Comparison of ENCODE assay signal across 8 cellular contexts in the genomic region with DNA sequence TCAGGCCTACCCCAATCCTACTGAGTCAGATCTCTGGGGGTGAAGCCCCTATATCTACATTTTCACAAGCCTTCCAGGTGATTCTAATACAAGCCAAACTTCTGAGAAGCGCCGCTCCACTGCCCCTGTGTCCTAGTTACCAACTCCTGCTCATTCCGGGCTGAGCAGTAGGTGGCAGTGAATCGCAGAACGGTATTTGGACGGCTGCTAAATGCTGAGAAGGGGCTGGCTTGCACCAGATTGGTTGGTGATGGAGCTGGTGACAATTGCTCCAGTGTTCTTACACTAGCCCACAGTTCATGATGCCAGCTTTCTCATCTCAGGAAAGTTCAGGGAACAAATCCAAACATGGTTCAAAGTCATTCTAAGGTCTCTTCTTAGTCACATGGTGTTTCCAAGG. TPM values are rescaled to one million over a fixed set of nuclear protein-coding genes. Genes with fewer than 3 reads are reported as not detected.
A peak's percentile ranks its signal among the peaks of the same experiment; 100 is the strongest.
DNase-seq lines count a peak whose midpoint lies in the region; ATAC-seq, FAIRE-seq and TF ChIP-seq lines count a peak whose summit lies in the region.

No MANE protein-coding gene starts in this region.

- H3K27ac ChIP-seq in 22Rv1 (no peak overlapping the region), Peyer's patch (no peak overlapping the region), K562 (ENCODE audit: extremely low read depth, low read depth, low read length) (no peak overlapping the region)

- DNase-seq in Peyer's patch (peak in 1 of 3 donors; percentile 65), K562 (ENCODE audit: extremely low read depth in 1 of 4, low spot score in 3 of 4) (peak in 2 of 4 experiments; percentile 31 to 35), iPS DF 4.7 (ENCODE audit: extremely low read depth, low spot score) (peak; percentile 56), T-helper 9 cell (no peak)
- peak; percentile 15 to 18 (median 16) for DNase-seq in stimulated activated CD4-positive, alpha-beta T cell treated with anti-CD3 and anti-CD28 coated beads, Interleukin-12 subunit alpha, Interleukin-12 subunit beta, amount 100 ng/mL, for 48 hours (ENCODE audit: low read depth in 2 of 3, low spot score in 1 of 3)

- in situ Hi-C loops in K562 (cut with MboI), result no loop called here

- POLR2A ChIA-PET in K562 (lab: Yijun Ruan, JAX), result interaction anchor here (0.7 kb wide), 1 partner anchor 32 kb away, joined by 3 read pairs; no protein-coding TSS in a partner anchor

- H3K9ac ChIP-seq in K562 (ENCODE audit: insufficient read depth in 1 of 2, low read depth in 2 of 2, low read length in 2 of 2), result no peak overlapping the region

- intact Hi-C loops in K562 (cut with micrococcal nuclease), result loop anchor here (1.0 to 5.0 kb wide), 2 partner anchors 150 to 163 kb away; no protein-coding TSS in a partner anchor

- H3K36me3 ChIP-seq in Peyer's patch (no peaks in the 10 kb centered on the region), K562 (ENCODE audit: control insufficient read depth, insufficient read depth, low read length) (no peaks in the 10 kb centered on the region)

- ATAC-seq in HG03280 (IDR thresholded peaks at IDR 0.05; ENCODE audit: unreplicated experiment), result peak; percentile 47
- ATAC-seq in K562, result peak; percentile 73

- 0% methylated on average over 6 of the region's 6 CpGs for WGBS in K562 (ENCODE audit: insufficient coverage, low coverage, missing lambda C conversion rate)

- CTCF ChIA-PET in K562 (lab: Yijun Ruan, JAX; ENCODE audit: low intra/inter-chr PET ratio), result interaction anchor here (1.2 to 2.5 kb wide), 4 partner anchors 150 to 199 kb away, joined by 3 to 14 read pairs (median 6); no protein-coding TSS in a partner anchor

- H3K9me3 ChIP-seq in Peyer's patch, result no peaks in the 10 kb centered on the region
- no peaks in the 10 kb centered on the region for H3K9me3 ChIP-seq in K562 (replicated peaks; ENCODE audit: control insufficient read depth, insufficient read depth, low read depth, low read length)

- no peak for TF ChIP-seq EP300 in K562 (IDR thresholded peaks at IDR 0.05; ENCODE audit: low read length)

- peak; percentile 12 to 48 for TF ChIP-seq RAD21 in K562 (CRISPR knock-in tag; conservative IDR thresholded peaks at IDR 0.05 in 1 of 2, IDR thresholded peaks at IDR 0.05 in 1 of 2)

- H3K79me2 ChIP-seq in K562 (ENCODE audit: control insufficient read depth, insufficient read depth, low read length), result no peaks in the 10 kb centered on the region

- H3K4me2 ChIP-seq in K562 (ENCODE audit: insufficient read depth, low read length), result no peak overlapping the region

- no peak overlapping the region for H2AFZ ChIP-seq in K562 (ENCODE audit: low read depth, low read length)

- peak; percentile 73 for TF ChIP-seq CTCF in 22Rv1 (IDR thresholded peaks at IDR 0.05)
- peak; percentile 54 for TF ChIP-seq CTCF in GM12873 (IDR thresholded peaks at IDR 0.05; ENCODE audit: insufficient read depth, low read depth, low read length, missing control alignments)
- peak in 4 of 6 experiments; percentile 25 to 44 (median 40) for TF ChIP-seq CTCF in Peyer's patch (IDR thresholded peaks at IDR 0.05)
- peak; percentile 50 to 54 (median 53); a peak in 4 of 6 replicates for TF ChIP-seq CTCF in K562 (IDR thresholded peaks at IDR 0.05 in 2 of 3, conservative IDR thresholded peaks at IDR 0.05 in 1 of 3; ENCODE audit: insufficient read depth in 2 of 3, low read depth in 1 of 3, low read length in 3 of 3)

- no peak for TF ChIP-seq POLR2A in Peyer's patch (IDR thresholded peaks at IDR 0.05)
- TF ChIP-seq POLR2A in K562 (conservative IDR thresholded peaks at IDR 0.05), result no peak

- H3K4me3 ChIP-seq in Peyer's patch (no peak overlapping the region), K562 (no peak overlapping the region)

- H3K9me1 ChIP-seq in K562 (ENCODE audit: control insufficient read depth, insufficient read depth, low read length), result no peaks in the 10 kb centered on the region

- H3K27me3 ChIP-seq in Peyer's patch, result no peaks in the 10 kb centered on the region
- H3K27me3 ChIP-seq in K562 (ENCODE audit: control insufficient read depth in 2 of 2, insufficient read depth in 2 of 2, low read length in 2 of 2), result peaks cover 15 to 42% of the 10 kb centered on the region in 2 experiments

- BruUV-seq in K562 (replicated peaks; lab: Mats Ljungman, UMichigan), result no TSS peak

- peak; percentile 85 for FAIRE-seq in K562 (lab: Jason Lieb, UNC)

- no peaks in the 10 kb centered on the region for H4K20me1 ChIP-seq in K562 (replicated peaks; ENCODE audit: control insufficient read depth, insufficient read depth, low read length)

- H3K4me1 ChIP-seq in Peyer's patch (no peaks in the 10 kb centered on the region), K562 (replicated peaks in 1 of 2; ENCODE audit: control insufficient read depth in 2 of 2, insufficient read depth in 2 of 2, low read length in 2 of 2) (peaks cover 0 to 4% of the 10 kb centered on the region in 2 experiments; a peak in 3 of 5 replicates)

TF ChIP-seq in K562, 482 proteins besides CTCF, POLR2A, EP300 and RAD21:
- TF ChIP-seq MYBL2 (IDR thresholded peaks at IDR 0.05; ENCODE audit: low read depth) (no peak), MYBL2 (CRISPR knock-in tag; IDR thresholded peaks at IDR 0.05; ENCODE audit: borderline replicate concordance) (0 out of 2 replicates have a peak, but pooled peaks have one; percentile 39), DEAF1 (CRISPR knock-in tag; IDR thresholded peaks at IDR 0.05) (no peak)

RNA-seq across cellular contexts. Expression of gene FGF1, which starts 31.1 kb away (rescaled TPM):
- total RNA-seq in Peyer's patch (not detected), K562 (2014; rRNA removed) (not detected in 2 replicates), K562 (2014; rRNA removed; fragmentation: Illumina TruSeq; extraction: Trizol) (not detected in 2 replicates), K562 (2015; rRNA removed; fragmentation: Illumina TruSeq; extraction: Trizol) (not detected in 2 replicates), K562 (2021) (not detected in 2 replicates)
- total RNA-seq in K562 (2011; cell fraction: chromatin; rRNA removed; ENCODE audit: low replicate concordance), result not detected in 2 replicates
- not detected in 2 replicates for total RNA-seq in K562 (2011; cell fraction: nucleolus; rRNA removed)
- total RNA-seq in K562 (2011; cell fraction: nucleoplasm; rRNA removed), result not detected in 2 replicates
- polyA plus RNA-seq in K562 (2011; rRNA removed) (not detected in 2 replicates), K562 (2014; fragmentation: Illumina TruSeq; extraction: Trizol) (not detected in 2 replicates), K562 (2014; fragmentation: Nextera tagmentation; extraction: Ambion mirVana) (not detected), K562 (2014; rRNA removed) (not detected in 2 replicates)
- not detected in 2 replicates for polyA plus RNA-seq in K562 (2011; cell fraction: cytosol; rRNA removed)
- not detected in 2 replicates for polyA plus RNA-seq in K562 (2011; cell fraction: nucleus; rRNA removed)
- 0.03 TPM in 1 of 2 replicates, not detected in the other for polyA plus RNA-seq in K562 (2012)
- polyA minus RNA-seq in K562 (2011; rRNA and poly(A)+ RNA removed), result not detected in 2 replicates
- not detected in 2 replicates for polyA minus RNA-seq in K562 (2011; cell fraction: cytosol; rRNA and poly(A)+ RNA removed)
- not detected in 2 replicates for polyA minus RNA-seq in K562 (2011; cell fraction: nucleus; rRNA and poly(A)+ RNA removed)

RNA-seq across cellular contexts. Expression of gene ARHGAP26, which starts 53.2 kb away (rescaled TPM):
- 100 to 1,000 TPM in 3 of 4 donors, 10 to 100 TPM in 1; 60.1 to 180 (median 126) TPM for total RNA-seq in Peyer's patch
- 4.3 and 6.8 TPM in 2 replicates for total RNA-seq in K562 (2011; cell fraction: chromatin; rRNA removed; ENCODE audit: low replicate concordance)
- 1.7 and 2.0 TPM in 2 replicates for total RNA-seq in K562 (2011; cell fraction: nucleolus; rRNA removed)
- 2.0 and 4.5 TPM in 2 replicates for total RNA-seq in K562 (2011; cell fraction: nucleoplasm; rRNA removed)
- total RNA-seq in K562 (2014; rRNA removed), result 0.18 and 0.29 TPM in 2 replicates
- 0.69 and 1.1 TPM in 2 replicates for total RNA-seq in K562 (2014; rRNA removed; fragmentation: Illumina TruSeq; extraction: Trizol)
- 0.34 and 0.69 TPM in 2 replicates for total RNA-seq in K562 (2015; rRNA removed; fragmentation: Illumina TruSeq; extraction: Trizol)
- 0.92 and 1.1 TPM in 2 replicates for total RNA-seq in K562 (2021)
- 0.11 and 0.13 TPM in 2 replicates for polyA plus RNA-seq in K562 (2011; rRNA removed)
- polyA plus RNA-seq in K562 (2011; cell fraction: cytosol; rRNA removed), result 0.13 and 0.18 TPM in 2 replicates
- polyA plus RNA-seq in K562 (2011; cell fraction: nucleus; rRNA removed), result 0.21 and 0.70 TPM in 2 replicates
- 0.55 and 2.4 TPM in 2 replicates for polyA plus RNA-seq in K562 (2012)
- polyA plus RNA-seq in K562 (2014; fragmentation: Illumina TruSeq; extraction: Trizol), result 0.55 and 1.0 TPM in 2 replicates
- under 1 TPM; 0.23 to 0.53 TPM for polyA plus RNA-seq in K562 (2014; fragmentation: Nextera tagmentation; extraction: Ambion mirVana)
- polyA plus RNA-seq in K562 (2014; rRNA removed), result 0.40 and 0.56 TPM in 2 replicates
- 0.90 and 1.4 TPM in 2 replicates for polyA minus RNA-seq in K562 (2011; rRNA and poly(A)+ RNA removed)
- 0.86 TPM in 1 of 2 replicates, not detected in the other for polyA minus RNA-seq in K562 (2011; cell fraction: cytosol; rRNA and poly(A)+ RNA removed)
- 1.3 and 2.3 TPM in 2 replicates for polyA minus RNA-seq in K562 (2011; cell fraction: nucleus; rRNA and poly(A)+ RNA removed)

Comparison
In these comparisons a context has a peak if more than half of its experiments do, and no peak if none do; other contexts are left out.
1. RNA of gene ARHGAP26, which starts 53.2 kb away (total RNA-seq): 60.1 to 180 TPM in Peyer's patch; 0.18 to 6.8 TPM in K562; every median in the first group is over 4 times any median in the second.
2. Peak in every context shown above with its lines, with median percentiles within 50 percentile points of each other: CTCF ChIP-seq.